Comparison of ENCODE assay signal across 8 cellular contexts in the genomic region with DNA sequence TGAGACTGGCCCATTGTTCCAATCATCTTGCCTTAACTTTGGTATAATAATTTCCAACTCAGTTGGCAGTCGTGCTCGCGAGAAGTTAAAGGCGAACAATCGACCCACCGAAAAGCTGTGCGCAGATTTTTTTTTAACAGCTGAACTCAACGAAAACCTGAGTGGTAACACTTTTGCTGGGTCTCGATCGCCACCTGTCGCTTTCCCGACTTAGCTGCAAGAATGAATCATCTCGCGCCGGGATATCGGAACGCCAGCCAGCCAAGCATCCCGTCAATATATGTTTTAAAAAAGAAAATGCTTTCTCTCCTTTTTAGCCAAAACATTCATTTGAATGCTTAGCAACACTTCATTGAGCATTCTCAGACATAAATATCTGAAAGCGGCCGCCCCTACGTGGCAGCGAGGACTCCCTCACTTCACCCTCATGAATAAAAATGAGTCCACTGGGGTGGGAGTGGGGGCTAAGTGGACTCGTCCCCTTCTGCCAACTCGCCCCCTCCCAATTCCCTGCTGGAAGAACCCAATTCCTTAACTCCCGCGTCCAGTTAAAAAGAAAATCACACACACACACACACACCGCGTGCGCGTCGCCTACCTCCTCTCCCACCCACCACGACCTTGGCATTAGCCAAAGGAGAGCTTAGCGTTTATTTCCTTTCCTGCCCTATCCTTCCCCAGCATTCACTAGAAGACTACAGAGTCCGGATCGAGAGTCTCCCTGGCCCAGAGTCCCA. TPM values are rescaled to one million over a fixed set of nuclear protein-coding genes. Genes with fewer than 3 reads are reported as not detected.
DNase-seq lines count a peak whose midpoint lies in the region; ATAC-seq and TF ChIP-seq lines count a peak whose summit lies in the region.

No MANE protein-coding gene starts in this region.

- H3K9me3 Mint-ChIP-seq in activated CD4-positive, alpha-beta T cell treated with anti-CD3 and anti-CD28 coated beads, Interleukin-2, amount 10 ng/mL, durations not matched to agents 7 days and 5 days: no peaks in the 10 kb centered on the region
- no peaks in the 10 kb centered on the region for H3K9me3 Mint-ChIP-seq in mesothelial cell of epicardium

- H3K36me3 ChIP-seq in esophagus muscularis mucosa (no peaks in the 10 kb centered on the region), suprapubic skin (no peaks in the 10 kb centered on the region)

- peak overlapping the region; percentile 62 for H3K27ac Mint-ChIP-seq in activated CD4-positive, alpha-beta T cell treated with anti-CD3 and anti-CD28 coated beads, Interleukin-2, amount 10 ng/mL, durations not matched to agents 7 days and 5 days
- no peak overlapping the region for H3K27ac Mint-ChIP-seq in mesothelial cell of epicardium

- ATAC-seq in GM19452 (IDR thresholded peaks at IDR 0.05; ENCODE audit: unreplicated experiment): no peak

- peak overlapping the region; percentile 93 to 96 (median 94) for H3K27ac ChIP-seq in esophagus muscularis mucosa (replicated peaks in 1 of 4)
- H3K27ac ChIP-seq in suprapubic skin: peak overlapping the region; percentile 89

- CTCF ChIA-PET in activated CD4-positive, alpha-beta T cell treated with anti-CD3 and anti-CD28 coated beads, Interleukin-2, amount 10 ng/mL, durations not matched to agents 7 days and 5 days (lab: Charles Lee): interaction anchor here (0.6 to 2.1 kb wide), 5 partner anchors 22 to 1471 kb away, joined by 3 to 8 read pairs (median 3); no protein-coding TSS in a partner anchor

- peaks cover 89% of the 10 kb centered on the region for H3K27me3 Mint-ChIP-seq in activated CD4-positive, alpha-beta T cell treated with anti-CD3 and anti-CD28 coated beads, Interleukin-2, amount 10 ng/mL, durations not matched to agents 7 days and 5 days
- peaks cover 86% of the 10 kb centered on the region for H3K27me3 Mint-ChIP-seq in mesothelial cell of epicardium (ENCODE audit: low read depth)

- TF ChIP-seq CTCF in GM12864 (IDR thresholded peaks at IDR 0.05; ENCODE audit: low read depth, low read length, missing control alignments) (peak; percentile 70), esophagus muscularis mucosa (IDR thresholded peaks at IDR 0.05) (peak; percentile 77 to 85 (median 78)), mesothelial cell of epicardium (IDR thresholded peaks at IDR 0.05; ENCODE audit: unreplicated experiment) (peak; percentile 79), suprapubic skin (IDR thresholded peaks at IDR 0.05) (peak; percentile 60 to 74)

- H3K9me3 ChIP-seq in esophagus muscularis mucosa (no peaks in the 10 kb centered on the region), suprapubic skin (no peaks in the 10 kb centered on the region)

- TF ChIP-seq EP300 in esophagus muscularis mucosa (IDR thresholded peaks at IDR 0.05): no peak
- no peak for TF ChIP-seq EP300 in suprapubic skin (IDR thresholded peaks at IDR 0.05)

- WGBS in esophagus muscularis mucosa: 1% methylated on average over 35 of the region's 35 CpGs
- WGBS in suprapubic skin: under 1% methylated on average over 35 of the region's 35 CpGs

- peaks cover 50% of the 10 kb centered on the region for H3K4me1 Mint-ChIP-seq in activated CD4-positive, alpha-beta T cell treated with anti-CD3 and anti-CD28 coated beads, Interleukin-2, amount 10 ng/mL, durations not matched to agents 7 days and 5 days
- H3K4me1 Mint-ChIP-seq in mesothelial cell of epicardium: peaks cover 62% of the 10 kb centered on the region

- H3K4me1 ChIP-seq in esophagus muscularis mucosa (peaks cover 45 to 93% (median 83%) of the 10 kb centered on the region in 4 donors), suprapubic skin (peaks cover 70% of the 10 kb centered on the region)

- DNase-seq in A172 (ENCODE audit: low spot score) (peak; percentile 82), GM12864 (ENCODE audit: low read depth) (no peak), NCI-H2029 treated with DMSO at 0.1 percent for 48 hours (lab: John Stamatoyannopoulos, UW) (peak; percentile 24), esophagus muscularis mucosa (ENCODE audit: extremely low spot score) (peak; percentile 93), mesothelial cell of epicardium (ENCODE audit: low spot score in 2 of 2, unreplicated experiment in 2 of 2) (peak in 1 of 2 experiments; percentile 73), suprapubic skin (ENCODE audit: low spot score in 2 of 2) (peak; percentile 83 to 85)
- DNase-seq in activated CD4-positive, alpha-beta T cell treated with anti-CD3 and anti-CD28 coated beads, Interleukin-2, amount 10 ng/mL, durations not matched to agents 7 days and 5 days: peak; percentile 53

- H3K4me3 ChIP-seq in GM12864 (ENCODE audit: low read depth, low read length) (no peak overlapping the region), esophagus muscularis mucosa (peak overlapping the region; percentile 74 to 85 (median 83)), suprapubic skin (peak overlapping the region; percentile 71)

- intact Hi-C loops in esophagus muscularis mucosa (cut with DNase I): loop anchor here (5.0 to 10.0 kb wide), 3 partner anchors 87 to 600 kb away; no protein-coding TSS in a partner anchor

- H3K27me3 ChIP-seq in esophagus muscularis mucosa (peaks cover 0 to 11% (median 0%) of the 10 kb centered on the region in 4 donors), suprapubic skin (peaks cover 42% of the 10 kb centered on the region)

- TF ChIP-seq POLR2A in esophagus muscularis mucosa (IDR thresholded peaks at IDR 0.05; ENCODE audit: low read depth) (no peak), suprapubic skin (IDR thresholded peaks at IDR 0.05) (no peak)

- peak overlapping the region; percentile 37 for H3K4me3 Mint-ChIP-seq in activated CD4-positive, alpha-beta T cell treated with anti-CD3 and anti-CD28 coated beads, Interleukin-2, amount 10 ng/mL, durations not matched to agents 7 days and 5 days
- H3K4me3 Mint-ChIP-seq in mesothelial cell of epicardium: peak overlapping the region; percentile 76

- no peaks in the 10 kb centered on the region for H3K36me3 Mint-ChIP-seq in activated CD4-positive, alpha-beta T cell treated with anti-CD3 and anti-CD28 coated beads, Interleukin-2, amount 10 ng/mL, durations not matched to agents 7 days and 5 days (ENCODE audit: low read depth)
- H3K36me3 Mint-ChIP-seq in mesothelial cell of epicardium: no peaks in the 10 kb centered on the region

- POLR2A ChIA-PET in activated CD4-positive, alpha-beta T cell treated with anti-CD3 and anti-CD28 coated beads, Interleukin-2, amount 10 ng/mL, durations not matched to agents 7 days and 5 days (lab: Charles Lee): no interaction called here

RNA-seq across cellular contexts. Expression of a gene that starts 1.5 kb away (rescaled TPM):
- 9.0 and 11.1 TPM in 2 replicates for total RNA-seq in A172 (2014; rRNA removed; shearing (Covaris generic))
- total RNA-seq in activated CD4-positive, alpha-beta T cell treated with anti-CD3 and anti-CD28 coated beads, Interleukin-2, amount 10 ng/mL, durations not matched to agents 7 days and 5 days: not detected
- total RNA-seq in esophagus muscularis mucosa (100 to 1,000 TPM; 309 to 477 (median 376) TPM), mesothelial cell of epicardium (10.5 to 12.5 TPM (median 11.3 TPM) in 3 replicates), suprapubic skin (10 to 100 TPM; 41.2 to 47.2 (median 44.1) TPM)

RNA-seq across cellular contexts. Expression of a gene that starts 39.2 kb away (rescaled TPM):
- total RNA-seq in A172 (2014; rRNA removed; shearing (Covaris generic)): 348 and 469 TPM in 2 replicates
- 100 to 1,000 TPM; 397 to 403 TPM for total RNA-seq in activated CD4-positive, alpha-beta T cell treated with anti-CD3 and anti-CD28 coated beads, Interleukin-2, amount 10 ng/mL, durations not matched to agents 7 days and 5 days
- total RNA-seq in esophagus muscularis mucosa (100 to 1,000 TPM; 126 to 480 (median 300) TPM), mesothelial cell of epicardium (232 to 260 TPM (median 245 TPM) in 3 replicates), suprapubic skin (100 to 1,000 TPM; 110 to 303 (median 209) TPM)

Comparison
In these comparisons a context has a peak if more than half of its experiments do, and no peak if none do; other contexts are left out.
1. RNA of a gene that starts 1.5 kb away (total RNA-seq): 309 to 477 TPM in esophagus muscularis mucosa; 41.2 to 47.2 TPM in suprapubic skin, 10.5 to 12.5 TPM in mesothelial cell of epicardium, 9.0 to 11.1 TPM in A172 and not detected in activated CD4-positive, alpha-beta T cell treated with anti-CD3 and anti-CD28 coated beads, Interleukin-2, amount 10 ng/mL, durations not matched to agents 7 days and 5 days; every median in the first group is over 4 times any median in the second.
2. Peak in every context shown above with its lines, with median percentiles within 50 percentile points of each other: CTCF ChIP-seq.